Comparison of ENCODE assay signal across 8 cellular contexts in the genomic region with DNA sequence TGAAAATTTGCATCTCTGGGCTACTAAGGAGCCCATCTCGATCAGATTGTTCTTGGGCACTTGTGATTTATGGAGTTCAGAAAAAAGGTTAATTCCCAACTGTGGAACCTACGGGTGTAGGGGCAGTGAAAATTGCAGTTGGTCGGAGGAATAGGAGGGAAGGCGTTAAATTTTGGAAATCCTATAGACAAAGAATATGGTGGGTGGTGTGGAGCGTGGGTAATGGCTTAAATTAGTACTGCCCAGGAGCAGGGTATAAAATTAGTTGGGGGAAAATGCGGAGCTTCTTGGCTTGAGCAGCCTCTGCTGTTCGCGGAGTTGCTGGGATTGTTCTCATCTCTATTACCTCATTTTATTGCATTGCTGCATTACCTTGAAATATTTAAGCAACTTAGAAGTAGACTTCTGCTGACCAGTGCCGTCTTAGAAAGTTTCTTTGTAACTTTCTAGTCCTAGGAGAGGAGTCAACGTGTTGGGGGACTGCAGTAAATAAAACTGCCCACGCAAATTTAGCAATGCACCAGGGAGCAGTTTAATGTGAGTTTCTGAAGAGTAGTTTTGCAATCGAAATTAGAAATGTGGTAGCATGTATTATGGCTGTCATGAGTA. TPM values are rescaled to one million over a fixed set of nuclear protein-coding genes. Genes with fewer than 3 reads are reported as not detected.
DNase-seq lines count a peak whose midpoint lies in the region; ATAC-seq and TF ChIP-seq lines count a peak whose summit lies in the region.

No MANE protein-coding gene starts in this region.

- H3K4me1 ChIP-seq in SJSA1 (replicated peaks): peaks cover 17% of the 10 kb centered on the region
- peaks cover under 1% of the 10 kb centered on the region for H3K4me1 ChIP-seq in upper lobe of right lung

- H3K27ac ChIP-seq in SJSA1 (peak overlapping the region; percentile 43), upper lobe of right lung (peak overlapping the region; percentile 78)

- in situ Hi-C loops in G401 (cut with HindIII; ENCODE audit: low sequenced_read_pairs): no loop called here

- TF ChIP-seq CTCF in choroid plexus epithelial cell (conservative IDR thresholded peaks at IDR 0.05; ENCODE audit: low read depth, low read length) (peak; percentile 50), upper lobe of right lung (IDR thresholded peaks at IDR 0.05) (no peak)

- H3K9me3 ChIP-seq in SJSA1 (replicated peaks) (no peaks in the 10 kb centered on the region), upper lobe of right lung (no peaks in the 10 kb centered on the region)

- DNase-seq in Right ventricle myocardium superior: no peak
- DNase-seq in cardiac septum (ENCODE audit: low spot score): no peak
- peak in 1 of 2 experiments; percentile 51 for DNase-seq in SJSA1 (ENCODE audit: low read depth in 1 of 2, low spot score in 2 of 2)
- peak; percentile 70 for DNase-seq in choroid plexus epithelial cell (ENCODE audit: low read depth)
- DNase-seq in lung microvascular endothelial cell (ENCODE audit: low read depth in 2 of 2): peak; percentile 57 to 62
- DNase-seq in upper lobe of right lung: no peak
- no peak for DNase-seq in G401 (ENCODE audit: low spot score)
- DNase-seq in NCI-H2081 (lab: John Stamatoyannopoulos, UW): no peak

- intact Hi-C loops in Right ventricle myocardium superior (cut with DNase I): loop anchor here (5.0 to 10.0 kb wide), 3 partner anchors 53 to 210 kb away; a partner anchor contains a TSS
- intact Hi-C loops in cardiac septum (cut with DNase I): loop anchor here (1.0 to 5.0 kb wide), 5 partner anchors 33 to 342 kb away; no protein-coding TSS in a partner anchor
- intact Hi-C loops in upper lobe of right lung (cut with DNase I): no loop called here

- H3K27me3 ChIP-seq in SJSA1 (replicated peaks): no peaks in the 10 kb centered on the region
- no peaks in the 10 kb centered on the region for H3K27me3 ChIP-seq in upper lobe of right lung

- peak overlapping the region; percentile 55 for H3K4me3 ChIP-seq in SJSA1
- H3K4me3 ChIP-seq in choroid plexus epithelial cell (ENCODE audit: low read depth, low read length): peak overlapping the region; percentile 75
- peak overlapping the region; percentile 62 for H3K4me3 ChIP-seq in upper lobe of right lung

- peaks cover 23% of the 10 kb centered on the region for H3K36me3 ChIP-seq in SJSA1
- peaks cover 13% of the 10 kb centered on the region for H3K36me3 ChIP-seq in upper lobe of right lung

- ATAC-seq in Right ventricle myocardium superior (ENCODE audit: poor library complexity): peak; percentile 28
- no peak for ATAC-seq in upper lobe of right lung

RNA-seq across cellular contexts. Expression of a gene that starts 0.5 kb away (rescaled TPM):
- total RNA-seq in Right ventricle myocardium superior (50.9 TPM), cardiac septum (57.9 TPM), lung microvascular endothelial cell (162 and 284 TPM in 2 replicates), upper lobe of right lung (134 TPM)
- 3.7 and 13.3 TPM in 2 replicates for total RNA-seq in SJSA1 (2014; rRNA removed; shearing (Covaris generic))
- total RNA-seq in G401 (2014; rRNA removed; shearing (Covaris generic)): not detected in 2 replicates

Comparison
In these comparisons a context has a peak if more than half of its experiments do, and no peak if none do; other contexts are left out.
1. DNase-seq: peak in choroid plexus epithelial cell (single experiment) and lung microvascular endothelial cell (2 of 2); none in Right ventricle myocardium superior (single experiment), cardiac septum (single experiment), upper lobe of right lung (single experiment), G401 (single experiment) and NCI-H2081 (0 of 2).
2. Peak in every context shown above with its lines, with median percentiles within 50 percentile points of each other: H3K4me3 ChIP-seq.